1 cellular context compared by ENCODE assay signal in the genomic region with DNA sequence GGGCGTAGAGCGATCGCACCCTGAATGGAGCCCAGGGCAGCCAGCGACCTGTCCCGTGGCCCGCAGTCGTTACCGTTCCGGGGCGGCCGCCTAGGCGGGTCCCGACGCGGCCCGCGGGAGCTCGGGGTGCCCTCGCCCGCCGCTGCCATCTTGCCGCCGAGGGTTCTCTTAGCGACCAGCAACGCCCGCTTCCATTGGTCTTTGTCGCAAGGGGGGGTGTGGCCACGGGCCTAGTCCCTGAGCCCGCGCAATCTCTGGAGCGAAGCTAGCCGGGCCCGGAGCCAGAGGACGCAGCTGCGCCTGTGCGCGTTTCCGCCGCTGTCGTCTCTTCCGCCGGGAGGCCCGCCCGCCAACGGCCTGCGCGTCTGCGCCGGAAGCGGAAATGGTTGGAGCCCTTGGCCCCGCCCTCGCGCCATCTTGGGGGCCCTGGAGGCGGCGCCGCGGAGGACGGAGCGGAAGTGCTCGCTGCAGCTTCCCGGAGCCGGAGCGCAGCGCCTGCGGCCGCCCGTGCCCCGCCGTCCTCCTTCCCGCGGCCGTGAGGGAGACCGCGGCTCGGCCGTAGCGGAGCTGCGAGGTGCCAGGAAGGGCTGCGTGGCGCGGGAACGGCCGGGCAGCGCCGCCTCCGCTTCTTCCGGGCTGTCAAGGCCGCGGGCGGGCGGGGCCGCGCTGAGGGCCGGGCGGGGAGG.
TF ChIP-seq lines count a peak whose summit lies in the region.

A gene (minus strand): TSS at position 170 of the 686 bp plus-strand sequence. CDS start 21 bp downstream, at position 149.
A gene with protein sequence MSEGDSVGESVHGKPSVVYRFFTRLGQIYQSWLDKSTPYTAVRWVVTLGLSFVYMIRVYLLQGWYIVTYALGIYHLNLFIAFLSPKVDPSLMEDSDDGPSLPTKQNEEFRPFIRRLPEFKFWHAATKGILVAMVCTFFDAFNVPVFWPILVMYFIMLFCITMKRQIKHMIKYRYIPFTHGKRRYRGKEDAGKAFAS (plus strand): TSS at position 457 of the 686 bp plus-strand sequence. CDS start 3,950 bp downstream, outside the sequence.

TF ChIP-seq in K562, 482 proteins besides CTCF, POLR2A, EP300 and RAD21 (continued from another document and continues in another):
- TF ChIP-seq, protein P1, sequence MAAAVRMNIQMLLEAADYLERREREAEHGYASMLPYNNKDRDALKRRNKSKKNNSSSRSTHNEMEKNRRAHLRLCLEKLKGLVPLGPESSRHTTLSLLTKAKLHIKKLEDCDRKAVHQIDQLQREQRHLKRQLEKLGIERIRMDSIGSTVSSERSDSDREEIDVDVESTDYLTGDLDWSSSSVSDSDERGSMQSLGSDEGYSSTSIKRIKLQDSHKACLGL (CRISPR knock-in tag; IDR thresholded peaks at IDR 0.05; ENCODE audit: borderline replicate concordance, poor library complexity, severe bottlenecking), result peak; percentile 76
- TF ChIP-seq LCOR (CRISPR knock-in tag; IDR thresholded peaks at IDR 0.05) (0 out of 2 replicates have a peak, but pooled peaks have one; percentile 60), NCOA1 (IDR thresholded peaks at IDR 0.05; ENCODE audit: low read depth) (peak; percentile 52; the same call in 1 of the 2 replicates), CHD2 (IDR thresholded peaks at IDR 0.05; ENCODE audit: low read depth, low read length) (0 out of 2 replicates have a peak, but pooled peaks have one; percentile 11), NFATC3 (IDR thresholded peaks at IDR 0.05) (no peak), BRD9 (IDR thresholded peaks at IDR 0.05; ENCODE audit: low read depth, partially characterized antibody) (no peak), CBX1 (IDR thresholded peaks at IDR 0.05; ENCODE audit: low read depth) (peak; percentile 69; the same call in 1 of the 2 replicates), MCM5 (IDR thresholded peaks at IDR 0.05; ENCODE audit: low read depth) (no peak), ZNF121 (CRISPR knock-in tag; conservative IDR thresholded peaks at IDR 0.05) (no peak), HDAC1 (IDR thresholded peaks at IDR 0.05) (peak; percentile 25 to 99; a peak in 3 of 4 replicates), ZNF175 (CRISPR knock-in tag; IDR thresholded peaks at IDR 0.05; ENCODE audit: low read depth) (no peak), DIDO1 (tag; IDR thresholded peaks at IDR 0.05; ENCODE audit: low read depth) (peak; percentile 67; the same call in 1 of the 2 replicates), PHB (CRISPR knock-in tag; IDR thresholded peaks at IDR 0.05) (0 out of 2 replicates have a peak, but pooled peaks have one; percentile 25), ZNF583 (CRISPR knock-in tag; IDR thresholded peaks at IDR 0.05) (peak; percentile 13; the same call in 1 of the 2 replicates), CSDE1 (IDR thresholded peaks at IDR 0.05) (peak in 1 of 2 experiments; percentile 61; a peak in 1 of 4 replicates), RNF2 (IDR thresholded peaks at IDR 0.05) (peak; percentile 63; the same call in 1 of the 2 replicates), HMG20B (CRISPR knock-in tag; IDR thresholded peaks at IDR 0.05) (no peak), RBM22 (IDR thresholded peaks at IDR 0.05; ENCODE audit: low read depth, low read length, poor library complexity, severe bottlenecking) (peak; percentile 92), SRSF7 (optimal IDR thresholded peaks at IDR 0.05; ENCODE audit: low read depth, low read length) (no peak), ESRRA (IDR thresholded peaks at IDR 0.05; ENCODE audit: borderline replicate concordance, low read depth) (peak; percentile 82; the same call in 1 of the 2 replicates), ZNF232 (CRISPR knock-in tag; IDR thresholded peaks at IDR 0.05) (no peak), CAMTA2 (CRISPR knock-in tag; conservative IDR thresholded peaks at IDR 0.05) (0 out of 2 replicates have a peak, but pooled peaks have one; percentile 50), CBX3 (IDR thresholded peaks at IDR 0.05; ENCODE audit: borderline replicate concordance in 1 of 2, low read length in 2 of 2) (peak in 1 of 2 experiments; percentile 12; a peak in 1 of 3 replicates), FOXJ2 (tag; IDR thresholded peaks at IDR 0.05) (0 out of 2 replicates have a peak, but pooled peaks have one; percentile 51), ZNF696 (CRISPR knock-in tag; conservative IDR thresholded peaks at IDR 0.05) (no peak), CREB1 (IDR thresholded peaks at IDR 0.05) (peak; percentile 85), CREB1 (CRISPR knock-in tag; IDR thresholded peaks at IDR 0.05) (peak; percentile 92), RBBP5 (IDR thresholded peaks at IDR 0.05; ENCODE audit: borderline replicate concordance, insufficient read depth, low read length, poor library complexity, severe bottlenecking) (peak; percentile 94), ELF1 (tag; IDR thresholded peaks at IDR 0.05) (peak; percentile 96), BRD4 (IDR thresholded peaks at IDR 0.05) (0 out of 2 replicates have a peak, but pooled peaks have one; percentile 55), PHF20 (IDR thresholded peaks at IDR 0.05; ENCODE audit: partially characterized antibody) (peak; percentile 77), RBFOX2 (IDR thresholded peaks at IDR 0.05; ENCODE audit: low read depth, low read length) (peak; percentile 89), SP2 (IDR thresholded peaks at IDR 0.05; ENCODE audit: extremely low read depth, low read depth, low read length, poor library complexity, severe bottlenecking) (no peak), TRIM24 (IDR thresholded peaks at IDR 0.05) (peak in 1 of 2 experiments; percentile 66; a peak in 2 of 4 replicates), CTBP1 (IDR thresholded peaks at IDR 0.05; ENCODE audit: borderline replicate concordance) (peak; percentile 95), BHLHE40 (IDR thresholded peaks at IDR 0.05; ENCODE audit: low read length) (peak; percentile 49; the same call in 1 of the 2 replicates), COPS2 (conservative IDR thresholded peaks at IDR 0.05) (no peak), SRSF1 (IDR thresholded peaks at IDR 0.05; ENCODE audit: low read depth, low read length) (0 out of 2 replicates have a peak, but pooled peaks have one; percentile 72), NRF1 (conservative IDR thresholded peaks at IDR 0.05 in 1 of 2, IDR thresholded peaks at IDR 0.05 in 1 of 2) (peak; percentile 98), SIN3B (IDR thresholded peaks at IDR 0.05; ENCODE audit: low read depth) (peak; percentile 94), SAP30 (IDR thresholded peaks at IDR 0.05; ENCODE audit: borderline replicate concordance, insufficient read depth, low read depth, low read length, poor library complexity, severe bottlenecking) (peak; percentile 99), ELF2 (CRISPR knock-in tag; IDR thresholded peaks at IDR 0.05) (peak; percentile 88)
- TF ChIP-seq, protein P2, sequence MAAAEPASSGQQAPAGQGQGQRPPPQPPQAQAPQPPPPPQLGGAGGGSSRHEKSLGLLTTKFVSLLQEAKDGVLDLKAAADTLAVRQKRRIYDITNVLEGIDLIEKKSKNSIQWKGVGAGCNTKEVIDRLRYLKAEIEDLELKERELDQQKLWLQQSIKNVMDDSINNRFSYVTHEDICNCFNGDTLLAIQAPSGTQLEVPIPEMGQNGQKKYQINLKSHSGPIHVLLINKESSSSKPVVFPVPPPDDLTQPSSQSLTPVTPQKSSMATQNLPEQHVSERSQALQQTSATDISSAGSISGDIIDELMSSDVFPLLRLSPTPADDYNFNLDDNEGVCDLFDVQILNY (CRISPR knock-in tag; IDR thresholded peaks at IDR 0.05), result 0 out of 2 replicates have a peak, but pooled peaks have one; percentile 25
- TF ChIP-seq, protein P3, sequence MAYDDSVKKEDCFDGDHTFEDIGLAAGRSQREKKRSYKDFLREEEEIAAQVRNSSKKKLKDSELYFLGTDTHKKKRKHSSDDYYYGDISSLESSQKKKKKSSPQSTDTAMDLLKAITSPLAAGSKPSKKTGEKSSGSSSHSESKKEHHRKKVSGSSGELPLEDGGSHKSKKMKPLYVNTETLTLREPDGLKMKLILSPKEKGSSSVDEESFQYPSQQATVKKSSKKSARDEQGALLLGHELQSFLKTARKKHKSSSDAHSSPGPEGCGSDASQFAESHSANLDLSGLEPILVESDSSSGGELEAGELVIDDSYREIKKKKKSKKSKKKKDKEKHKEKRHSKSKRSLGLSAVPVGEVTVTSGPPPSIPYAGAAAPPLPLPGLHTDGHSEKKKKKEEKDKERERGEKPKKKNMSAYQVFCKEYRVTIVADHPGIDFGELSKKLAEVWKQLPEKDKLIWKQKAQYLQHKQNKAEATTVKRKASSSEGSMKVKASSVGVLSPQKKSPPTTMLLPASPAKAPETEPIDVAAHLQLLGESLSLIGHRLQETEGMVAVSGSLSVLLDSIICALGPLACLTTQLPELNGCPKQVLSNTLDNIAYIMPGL (CRISPR knock-in tag; IDR thresholded peaks at IDR 0.05), result no peak; the same call in 1 of the 2 replicates
- TF ChIP-seq, protein P4, sequence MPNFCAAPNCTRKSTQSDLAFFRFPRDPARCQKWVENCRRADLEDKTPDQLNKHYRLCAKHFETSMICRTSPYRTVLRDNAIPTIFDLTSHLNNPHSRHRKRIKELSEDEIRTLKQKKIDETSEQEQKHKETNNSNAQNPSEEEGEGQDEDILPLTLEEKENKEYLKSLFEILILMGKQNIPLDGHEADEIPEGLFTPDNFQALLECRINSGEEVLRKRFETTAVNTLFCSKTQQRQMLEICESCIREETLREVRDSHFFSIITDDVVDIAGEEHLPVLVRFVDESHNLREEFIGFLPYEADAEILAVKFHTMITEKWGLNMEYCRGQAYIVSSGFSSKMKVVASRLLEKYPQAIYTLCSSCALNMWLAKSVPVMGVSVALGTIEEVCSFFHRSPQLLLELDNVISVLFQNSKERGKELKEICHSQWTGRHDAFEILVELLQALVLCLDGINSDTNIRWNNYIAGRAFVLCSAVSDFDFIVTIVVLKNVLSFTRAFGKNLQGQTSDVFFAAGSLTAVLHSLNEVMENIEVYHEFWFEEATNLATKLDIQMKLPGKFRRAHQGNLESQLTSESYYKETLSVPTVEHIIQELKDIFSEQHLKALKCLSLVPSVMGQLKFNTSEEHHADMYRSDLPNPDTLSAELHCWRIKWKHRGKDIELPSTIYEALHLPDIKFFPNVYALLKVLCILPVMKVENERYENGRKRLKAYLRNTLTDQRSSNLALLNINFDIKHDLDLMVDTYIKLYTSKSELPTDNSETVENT (CRISPR knock-in tag; IDR thresholded peaks at IDR 0.05), result peak; percentile 67
- TF ChIP-seq, protein P5, sequence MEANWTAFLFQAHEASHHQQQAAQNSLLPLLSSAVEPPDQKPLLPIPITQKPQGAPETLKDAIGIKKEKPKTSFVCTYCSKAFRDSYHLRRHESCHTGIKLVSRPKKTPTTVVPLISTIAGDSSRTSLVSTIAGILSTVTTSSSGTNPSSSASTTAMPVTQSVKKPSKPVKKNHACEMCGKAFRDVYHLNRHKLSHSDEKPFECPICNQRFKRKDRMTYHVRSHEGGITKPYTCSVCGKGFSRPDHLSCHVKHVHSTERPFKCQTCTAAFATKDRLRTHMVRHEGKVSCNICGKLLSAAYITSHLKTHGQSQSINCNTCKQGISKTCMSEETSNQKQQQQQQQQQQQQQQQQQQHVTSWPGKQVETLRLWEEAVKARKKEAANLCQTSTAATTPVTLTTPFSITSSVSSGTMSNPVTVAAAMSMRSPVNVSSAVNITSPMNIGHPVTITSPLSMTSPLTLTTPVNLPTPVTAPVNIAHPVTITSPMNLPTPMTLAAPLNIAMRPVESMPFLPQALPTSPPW (CRISPR knock-in tag; IDR thresholded peaks at IDR 0.05), result peak; percentile 83
- TF ChIP-seq, protein P6, sequence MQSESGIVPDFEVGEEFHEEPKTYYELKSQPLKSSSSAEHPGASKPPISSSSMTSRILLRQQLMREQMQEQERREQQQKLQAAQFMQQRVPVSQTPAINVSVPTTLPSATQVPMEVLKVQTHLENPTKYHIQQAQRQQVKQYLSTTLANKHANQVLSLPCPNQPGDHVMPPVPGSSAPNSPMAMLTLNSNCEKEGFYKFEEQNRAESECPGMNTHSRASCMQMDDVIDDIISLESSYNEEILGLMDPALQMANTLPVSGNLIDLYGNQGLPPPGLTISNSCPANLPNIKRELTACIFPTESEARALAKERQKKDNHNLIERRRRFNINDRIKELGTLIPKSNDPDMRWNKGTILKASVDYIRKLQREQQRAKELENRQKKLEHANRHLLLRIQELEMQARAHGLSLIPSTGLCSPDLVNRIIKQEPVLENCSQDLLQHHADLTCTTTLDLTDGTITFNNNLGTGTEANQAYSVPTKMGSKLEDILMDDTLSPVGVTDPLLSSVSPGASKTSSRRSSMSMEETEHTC (IDR thresholded peaks at IDR 0.05), result no peak
- TF ChIP-seq, protein P7, sequence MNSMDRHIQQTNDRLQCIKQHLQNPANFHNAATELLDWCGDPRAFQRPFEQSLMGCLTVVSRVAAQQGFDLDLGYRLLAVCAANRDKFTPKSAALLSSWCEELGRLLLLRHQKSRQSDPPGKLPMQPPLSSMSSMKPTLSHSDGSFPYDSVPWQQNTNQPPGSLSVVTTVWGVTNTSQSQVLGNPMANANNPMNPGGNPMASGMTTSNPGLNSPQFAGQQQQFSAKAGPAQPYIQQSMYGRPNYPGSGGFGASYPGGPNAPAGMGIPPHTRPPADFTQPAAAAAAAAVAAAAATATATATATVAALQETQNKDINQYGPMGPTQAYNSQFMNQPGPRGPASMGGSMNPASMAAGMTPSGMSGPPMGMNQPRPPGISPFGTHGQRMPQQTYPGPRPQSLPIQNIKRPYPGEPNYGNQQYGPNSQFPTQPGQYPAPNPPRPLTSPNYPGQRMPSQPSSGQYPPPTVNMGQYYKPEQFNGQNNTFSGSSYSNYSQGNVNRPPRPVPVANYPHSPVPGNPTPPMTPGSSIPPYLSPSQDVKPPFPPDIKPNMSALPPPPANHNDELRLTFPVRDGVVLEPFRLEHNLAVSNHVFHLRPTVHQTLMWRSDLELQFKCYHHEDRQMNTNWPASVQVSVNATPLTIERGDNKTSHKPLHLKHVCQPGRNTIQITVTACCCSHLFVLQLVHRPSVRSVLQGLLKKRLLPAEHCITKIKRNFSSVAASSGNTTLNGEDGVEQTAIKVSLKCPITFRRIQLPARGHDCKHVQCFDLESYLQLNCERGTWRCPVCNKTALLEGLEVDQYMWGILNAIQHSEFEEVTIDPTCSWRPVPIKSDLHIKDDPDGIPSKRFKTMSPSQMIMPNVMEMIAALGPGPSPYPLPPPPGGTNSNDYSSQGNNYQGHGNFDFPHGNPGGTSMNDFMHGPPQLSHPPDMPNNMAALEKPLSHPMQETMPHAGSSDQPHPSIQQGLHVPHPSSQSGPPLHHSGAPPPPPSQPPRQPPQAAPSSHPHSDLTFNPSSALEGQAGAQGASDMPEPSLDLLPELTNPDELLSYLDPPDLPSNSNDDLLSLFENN (IDR thresholded peaks at IDR 0.05; ENCODE audit: low read depth in 2 of 2, low read length in 2 of 2), result peak in 1 of 2 experiments; percentile 63; a peak in 2 of 4 replicates
- TF ChIP-seq, protein P8, sequence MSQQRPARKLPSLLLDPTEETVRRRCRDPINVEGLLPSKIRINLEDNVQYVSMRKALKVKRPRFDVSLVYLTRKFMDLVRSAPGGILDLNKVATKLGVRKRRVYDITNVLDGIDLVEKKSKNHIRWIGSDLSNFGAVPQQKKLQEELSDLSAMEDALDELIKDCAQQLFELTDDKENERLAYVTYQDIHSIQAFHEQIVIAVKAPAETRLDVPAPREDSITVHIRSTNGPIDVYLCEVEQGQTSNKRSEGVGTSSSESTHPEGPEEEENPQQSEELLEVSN (IDR thresholded peaks at IDR 0.05; ENCODE audit: borderline replicate concordance in 1 of 2, extremely low read depth in 1 of 2, insufficient read depth in 1 of 2, insufficient read length in 1 of 2, low read depth in 1 of 2, low read length in 1 of 2, poor library complexity in 1 of 2, severe bottlenecking in 1 of 2), result peak; percentile 45 to 57
